ENCODE assay signal across 16 cellular contexts in genomic region chr22:20011993-20012740, GRCh38. TPM values are rescaled to one million over a fixed set of nuclear protein-coding genes. Genes with fewer than 3 reads are reported as not detected.
DNase-seq lines count a peak whose midpoint lies in the region; ATAC-seq and TF ChIP-seq lines count a peak whose summit lies in the region.
"Had no signal": no experiment of that assay in that cellular context is flagged by ENCODE, and none has a peak within 500 bp of the region (broad histone marks: within the 10 kb centered on the region; RNA-seq: fewer than 3 reads in every experiment).

No MANE protein-coding gene starts in this region.

- H3K9me3 ChIP-seq in right cardiac atrium (ENCODE audit: control insufficient read depth, low read length) (no peaks in the 10 kb centered on the region), mucosa of descending colon (no peaks in the 10 kb centered on the region), spleen (no peaks in the 10 kb centered on the region)
- H3K9me3 ChIP-seq: A549 had no signal

- TF ChIP-seq CTCF in mucosa of descending colon (IDR thresholded peaks at IDR 0.05) (no peak), spleen (IDR thresholded peaks at IDR 0.05 in 8 of 11, conservative IDR thresholded peaks at IDR 0.05 in 3 of 11) (no peak)

- DNase-seq in right cardiac atrium (peak; percentile 5 to 46 (median 41)), left cardiac atrium (no peak), mucosa of descending colon (peak in 2 of 3 donors; percentile 10 to 31), spleen (peak; percentile 56), NCI-H1105 (lab: John Stamatoyannopoulos, UW) (no peak), OCI-M1 (lab: John Stamatoyannopoulos, UW) (no peak)
- DNase-seq in central memory CD8-positive, alpha-beta T cell (ENCODE audit: low spot score in 2 of 2): no peak
- no peak for DNase-seq in activated CD4-positive, alpha-beta T cell treated with anti-CD3 and anti-CD28 coated beads, Interleukin-2, amount 50 U/mL, for 1 hour
- DNase-seq: HFFc6, NCI-H1436, NCI-H1930, NCI-H226, NCI-H524 treated with DMSO at 0.1 percent for 48 hours, PC-9 had no signal

- peaks cover 5% of the 10 kb centered on the region for H3K36me3 Mint-ChIP-seq in central memory CD8-positive, alpha-beta T cell (ENCODE audit: insufficient read depth)

- H3K4me1 Mint-ChIP-seq in central memory CD8-positive, alpha-beta T cell: no peaks in the 10 kb centered on the region

- H3K27ac ChIP-seq in right cardiac atrium (ENCODE audit: low read length) (no peak overlapping the region), spleen (peak overlapping the region in 3 of 8 donors; percentile 21 to 71 (median 65))
- H3K27ac ChIP-seq: A549, KMS-11, PC-9 had no signal

- WGBS in right cardiac atrium: 95% methylated on average over 7 of the region's 7 CpGs
- WGBS in spleen, 5 donors: 87 to 96% (median 95%) methylated on average over 4 to 7 of the region's 7 CpGs

- H3K27me3 ChIP-seq in right cardiac atrium (ENCODE audit: control insufficient read depth, insufficient read depth): no peaks in the 10 kb centered on the region
- peaks cover 0 to 22% (median 0%) of the 10 kb centered on the region in 7 donors for H3K27me3 ChIP-seq in spleen (replicated peaks in 1 of 7)

- no peak overlapping the region for H3K4me3 Mint-ChIP-seq in central memory CD8-positive, alpha-beta T cell
- H3K4me3 Mint-ChIP-seq: HFFc6 had no signal

- ATAC-seq in right cardiac atrium (no peak), left cardiac atrium (no peak), mucosa of descending colon (no peak)
- ATAC-seq in central memory CD8-positive, alpha-beta T cell (replicated peaks; ENCODE audit: extremely low read depth, poor library complexity, severe bottlenecking): no peak
- ATAC-seq: A549 had no signal

- no peak overlapping the region for H3K4me3 ChIP-seq in right cardiac atrium (ENCODE audit: low read length)
- no peak overlapping the region for H3K4me3 ChIP-seq in mucosa of descending colon
- H3K4me3 ChIP-seq in spleen: no peak overlapping the region
- H3K4me3 ChIP-seq: A549, PC-9 had no signal

- TF ChIP-seq POLR2A in spleen (IDR thresholded peaks at IDR 0.05): no peak

- H3K9me3 Mint-ChIP-seq in central memory CD8-positive, alpha-beta T cell: no peaks in the 10 kb centered on the region
- H3K9me3 Mint-ChIP-seq: HFFc6 had no signal

- no peaks in the 10 kb centered on the region for H3K4me1 ChIP-seq in right cardiac atrium (ENCODE audit: control insufficient read depth, insufficient read depth, low read length)
- peaks cover 8% of the 10 kb centered on the region for H3K4me1 ChIP-seq in mucosa of descending colon (ENCODE audit: low read depth)
- H3K4me1 ChIP-seq in spleen: peaks cover 6 to 78% (median 46%) of the 10 kb centered on the region in 6 donors

- peak overlapping the region; percentile 79 for H3K27ac Mint-ChIP-seq in central memory CD8-positive, alpha-beta T cell (ENCODE audit: low read depth)
- H3K27ac Mint-ChIP-seq: HFFc6 had no signal

- intact Hi-C loops in right cardiac atrium (cut with DNase I) (loop anchor here (2.0 to 10.0 kb wide), 3 partner anchors 41 to 57 kb away; no protein-coding TSS in a partner anchor), left cardiac atrium (cut with DNase I) (loop anchor here in 1 of 2 donors (2.0 kb wide), 1 partner anchor 45 kb away; no protein-coding TSS in a partner anchor), mucosa of descending colon (cut with DNase I, micrococcal nuclease) (loop anchor here in 1 of 2 donors (5.0 kb wide), 1 partner anchor 40 kb away; no protein-coding TSS in a partner anchor), spleen (cut with DNase I; ENCODE audit: low total_unique reads) (loop anchor here (5.0 kb wide), 1 partner anchor 40 kb away; no protein-coding TSS in a partner anchor)

- no peaks in the 10 kb centered on the region for H3K27me3 Mint-ChIP-seq in central memory CD8-positive, alpha-beta T cell

- H3K36me3 ChIP-seq in mucosa of descending colon (ENCODE audit: low read depth): no peaks in the 10 kb centered on the region
- H3K36me3 ChIP-seq in spleen: no peaks in the 10 kb centered on the region

RNA-seq across cellular contexts. Expression of gene ARVCF, which starts 4.5 kb away (rescaled TPM):
- 10 to 100 TPM; 11.1 to 27.4 (median 18.4) TPM for total RNA-seq in right cardiac atrium
- polyA plus RNA-seq in right cardiac atrium: 21.7 TPM
- total RNA-seq in left cardiac atrium: 10 to 100 TPM; 12.5 to 13.4 TPM
- 10 to 100 TPM; 11.2 to 15.3 (median 15.1) TPM for total RNA-seq in mucosa of descending colon
- 10 to 100 TPM; 18.1 to 96.7 (median 29.5) TPM for total RNA-seq in spleen
- polyA plus RNA-seq in spleen: 10 to 100 TPM in 2 of 3 donors, 1 to 10 TPM in 1; 9.4 to 42.5 (median 10.4) TPM

RNA-seq across cellular contexts. Expression of gene TANGO2, which starts 8.7 kb away (rescaled TPM):
- total RNA-seq in right cardiac atrium (10 to 100 TPM; 61.1 to 70.4 (median 67.3) TPM), left cardiac atrium (10 to 100 TPM; 55.0 to 80.0 TPM), mucosa of descending colon (10 to 100 TPM; 17.5 to 29.7 (median 27.6) TPM), spleen (10 to 100 TPM; 35.9 to 72.2 (median 57.2) TPM)
- polyA plus RNA-seq in right cardiac atrium (64.9 TPM), spleen (10 to 100 TPM; 18.7 to 30.9 (median 21.6) TPM)

Comparison
In these comparisons a context has a peak if more than half of its experiments do, and no peak if none do; other contexts are left out.
1. DNase-seq: peak in right cardiac atrium (3 of 3), mucosa of descending colon (2 of 3) and spleen (single experiment); none in left cardiac atrium (single experiment), central memory CD8-positive, alpha-beta T cell (0 of 2), NCI-H1105 (single experiment), OCI-M1 (single experiment) and activated CD4-positive, alpha-beta T cell treated with anti-CD3 and anti-CD28 coated beads, Interleukin-2, amount 50 U/mL, for 1 hour (single experiment).